In the genomic region with DNA sequence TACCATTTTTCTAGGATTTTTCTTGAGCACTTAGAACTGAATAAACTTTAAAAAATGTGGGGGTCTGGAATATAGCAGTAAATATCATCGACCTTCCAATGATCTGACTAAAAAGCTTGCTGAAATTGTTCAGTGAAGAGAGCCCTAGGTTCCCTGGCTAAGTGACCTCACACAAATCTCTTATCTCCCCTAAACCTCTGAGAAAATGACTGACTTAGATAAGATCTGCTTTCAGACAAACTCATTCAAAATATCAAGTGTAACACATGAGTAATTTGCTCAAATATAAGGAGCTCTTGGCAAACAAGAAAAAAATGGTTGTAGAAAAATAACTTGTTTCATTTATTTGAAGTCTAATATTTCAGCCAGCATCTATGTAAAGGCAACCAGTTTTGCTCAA, we compare ENCODE assay signal across 19 cellular contexts.
A peak's percentile ranks its signal among the peaks of the same experiment; 100 is the strongest.
DNase-seq lines count a peak whose midpoint lies in the region; ATAC-seq and TF ChIP-seq lines count a peak whose summit lies in the region.
"Had no signal": no experiment of that assay in that cellular context is flagged by ENCODE, and none has a peak within 500 bp of the region (broad histone marks: within the 10 kb centered on the region; RNA-seq: fewer than 3 reads in every experiment).

No MANE protein-coding gene starts in this region.

- DNase-seq in SK-N-SH: no peak
- DNase-seq in RPMI7951 (ENCODE audit: low read depth): peak; percentile 16
- DNase-seq in fibroblast of the aortic adventitia (ENCODE audit: low read depth): peak; percentile 21
- no peak for DNase-seq in SW 1271 (lab: John Stamatoyannopoulos, UW)
- DNase-seq in AG08395 (ENCODE audit: low spot score): no peak
- DNase-seq: Calu3, DMS153, KBM-7, MM.1S, NCI-H2029, NCI-H446, NCI-H524 treated with DMSO at 0.1 percent for 48 hours, NCI-H774, SHP77 had no signal

- no peaks in the 10 kb centered on the region for H3K79me2 ChIP-seq in SK-N-SH (ENCODE audit: insufficient read depth)

- CTCF ChIA-PET in SK-N-SH (lab: Yijun Ruan, JAX): interaction anchor here (1.6 to 1.7 kb wide), 2 partner anchors 9 to 13 kb away, joined by 4 to 5 read pairs; no protein-coding TSS in a partner anchor

- no peaks in the 10 kb centered on the region for H3F3A ChIP-seq in SK-N-SH (replicated peaks; ENCODE audit: insufficient read depth)

- H3K27ac ChIP-seq in SK-N-SH (ENCODE audit: low read depth in 2 of 2, low read length in 1 of 2): no peak overlapping the region; a peak in 1 of 4 replicates
- peak overlapping the region; percentile 75 for H3K27ac ChIP-seq in mesodermal cell (ENCODE audit: low read depth, low read length, severe bottlenecking)
- H3K27ac ChIP-seq: 22Rv1, RWPE1 had no signal

- H2AFZ ChIP-seq in SK-N-SH (ENCODE audit: low read depth): no peak overlapping the region

- no peaks in the 10 kb centered on the region for H3K9me3 ChIP-seq in SK-N-SH
- no peaks in the 10 kb centered on the region for H3K9me3 ChIP-seq in mesodermal cell (ENCODE audit: control insufficient read depth, low read length)

- ATAC-seq in SK-N-SH treated with all-trans-retinoic acid at 6 μM for 48 hours (no peak; the same call in 2 of the 3 replicates), HG02642 (IDR thresholded peaks at IDR 0.05; ENCODE audit: poor library complexity, unreplicated experiment) (no peak)

- no peak overlapping the region for H3K9ac ChIP-seq in SK-N-SH

- H3K4me2 ChIP-seq in SK-N-SH: no peak overlapping the region

- WGBS in SK-N-SH (ENCODE audit: low lambda C conversion rate): 39% methylated on average over 1 of the region's 1 CpG
- WGBS in mesodermal cell (ENCODE audit: insufficient coverage in 2 of 2), 2 experiments: no CpG with 5 or more reads among the region's 1 CpG

- H3K9me2 ChIP-seq in SK-N-SH: no peaks in the 10 kb centered on the region

- TF ChIP-seq RAD21 in SK-N-SH (IDR thresholded peaks at IDR 0.05; ENCODE audit: low read length): no peak

- H3K36me3 ChIP-seq in SK-N-SH (replicated peaks in 1 of 2; ENCODE audit: control insufficient read depth in 1 of 2, insufficient read depth in 2 of 2, low read length in 1 of 2): no peaks in the 10 kb centered on the region
- H3K36me3 ChIP-seq in mesodermal cell (ENCODE audit: control insufficient read depth, insufficient read depth, low read length): no peaks in the 10 kb centered on the region

- POLR2A ChIA-PET in SK-N-SH (lab: Yijun Ruan, JAX): no interaction called here

- H3K4me1 ChIP-seq in SK-N-SH (ENCODE audit: control insufficient read depth in 1 of 2, insufficient read depth in 2 of 2, low read depth in 1 of 2, low read length in 1 of 2): peaks cover 0 to 9% of the 10 kb centered on the region in 2 experiments; a peak in 1 of 4 replicates
- H3K4me1 ChIP-seq in mesodermal cell (ENCODE audit: control insufficient read depth, insufficient read depth, low read length, poor library complexity, severe bottlenecking): peaks cover 18% of the 10 kb centered on the region

- TF ChIP-seq CTCF in SK-N-SH (IDR thresholded peaks at IDR 0.05) (no peak), fibroblast of the aortic adventitia (IDR thresholded peaks at IDR 0.05; ENCODE audit: insufficient read depth, low read length) (no peak)

- no peak for TF ChIP-seq EP300 in SK-N-SH (IDR thresholded peaks at IDR 0.05; ENCODE audit: borderline replicate concordance in 1 of 2, low read depth in 1 of 2, low read length in 1 of 2)

- no peaks in the 10 kb centered on the region for H3K27me3 ChIP-seq in SK-N-SH (ENCODE audit: insufficient read depth)

- no peaks in the 10 kb centered on the region for H4K20me1 ChIP-seq in SK-N-SH (ENCODE audit: insufficient read depth)

- no peak overlapping the region for H3K4me3 ChIP-seq in SK-N-SH (ENCODE audit: low read depth in 2 of 2, low read length in 1 of 2)
- H3K4me3 ChIP-seq in fibroblast of the aortic adventitia (ENCODE audit: low read depth, low read length): no peak overlapping the region
- H3K4me3 ChIP-seq in mesodermal cell (ENCODE audit: extremely low read depth, insufficient read depth, low read length, poor library complexity, severe bottlenecking): no peak overlapping the region

TF ChIP-seq in SK-N-SH, 30 proteins besides CTCF, POLR2A, EP300 and RAD21 (continues in another document):
- no peak for TF ChIP-seq REST (IDR thresholded peaks at IDR 0.05; ENCODE audit: low read depth, low read length)
- TF ChIP-seq USF2 (IDR thresholded peaks at IDR 0.05; ENCODE audit: borderline replicate concordance, low read depth, low read length): no peak
- TF ChIP-seq NRF1 (IDR thresholded peaks at IDR 0.05; ENCODE audit: low read depth, low read length): no peak
- no peak for TF ChIP-seq MXI1 (IDR thresholded peaks at IDR 0.05; ENCODE audit: low read depth, low read length)
- TF ChIP-seq CHD2 (IDR thresholded peaks at IDR 0.05; ENCODE audit: low read length, partially characterized antibody): no peak
- TF ChIP-seq SMC3 (IDR thresholded peaks at IDR 0.05; ENCODE audit: low read depth, low read length): no peak
- TF ChIP-seq ELF1 (IDR thresholded peaks at IDR 0.05): no peak

TF ChIP-seq in SK-N-SH treated with all-trans-retinoic acid at 6 μM for 48 hours, 23 proteins besides CTCF, POLR2A, EP300 and RAD21:
- TF ChIP-seq ZFP30 (CRISPR knock-in tag; IDR thresholded peaks at IDR 0.05): no peak
- no peak for TF ChIP-seq ZC3H10 (CRISPR knock-in tag; IDR thresholded peaks at IDR 0.05)
- no peak for TF ChIP-seq BACH2 (CRISPR knock-in tag; IDR thresholded peaks at IDR 0.05; ENCODE audit: borderline replicate concordance)
- no peak for TF ChIP-seq CSDC2 (CRISPR knock-in tag; IDR thresholded peaks at IDR 0.05)
- no peak for TF ChIP-seq OSR1 (CRISPR knock-in tag; IDR thresholded peaks at IDR 0.05)
- TF ChIP-seq ISL1 (CRISPR knock-in tag; IDR thresholded peaks at IDR 0.05): no peak
- no peak for TF ChIP-seq TOX (CRISPR knock-in tag; IDR thresholded peaks at IDR 0.05; ENCODE audit: borderline replicate concordance)
- no peak for TF ChIP-seq TCF4 (CRISPR knock-in tag; IDR thresholded peaks at IDR 0.05; ENCODE audit: borderline replicate concordance)
- TF ChIP-seq ESRRG (CRISPR knock-in tag; IDR thresholded peaks at IDR 0.05): no peak
- TF ChIP-seq RARB (CRISPR knock-in tag; IDR thresholded peaks at IDR 0.05): no peak
- TF ChIP-seq ZNF565 (CRISPR knock-in tag; conservative IDR thresholded peaks at IDR 0.05; ENCODE audit: low read depth): no peak
- TF ChIP-seq GLIS3 (CRISPR knock-in tag; IDR thresholded peaks at IDR 0.05): no peak
- no peak for TF ChIP-seq ZNF70 (CRISPR knock-in tag; IDR thresholded peaks at IDR 0.05)
- TF ChIP-seq, protein P1, sequence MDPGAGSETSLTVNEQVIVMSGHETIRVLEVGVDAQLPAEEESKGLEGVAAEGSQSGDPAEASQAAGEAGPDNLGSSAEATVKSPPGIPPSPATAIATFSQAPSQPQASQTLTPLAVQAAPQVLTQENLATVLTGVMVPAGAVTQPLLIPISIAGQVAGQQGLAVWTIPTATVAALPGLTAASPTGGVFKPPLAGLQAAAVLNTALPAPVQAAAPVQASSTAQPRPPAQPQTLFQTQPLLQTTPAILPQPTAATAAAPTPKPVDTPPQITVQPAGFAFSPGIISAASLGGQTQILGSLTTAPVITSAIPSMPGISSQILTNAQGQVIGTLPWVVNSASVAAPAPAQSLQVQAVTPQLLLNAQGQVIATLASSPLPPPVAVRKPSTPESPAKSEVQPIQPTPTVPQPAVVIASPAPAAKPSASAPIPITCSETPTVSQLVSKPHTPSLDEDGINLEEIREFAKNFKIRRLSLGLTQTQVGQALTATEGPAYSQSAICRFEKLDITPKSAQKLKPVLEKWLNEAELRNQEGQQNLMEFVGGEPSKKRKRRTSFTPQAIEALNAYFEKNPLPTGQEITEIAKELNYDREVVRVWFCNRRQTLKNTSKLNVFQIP (CRISPR knock-in tag; IDR thresholded peaks at IDR 0.05; ENCODE audit: borderline replicate concordance, low read depth): no peak
- no peak for TF ChIP-seq ARNTL (CRISPR knock-in tag; IDR thresholded peaks at IDR 0.05; ENCODE audit: borderline replicate concordance, low read depth)
- no peak for TF ChIP-seq SNAI2 (CRISPR knock-in tag; IDR thresholded peaks at IDR 0.05)
- TF ChIP-seq, protein P2, sequence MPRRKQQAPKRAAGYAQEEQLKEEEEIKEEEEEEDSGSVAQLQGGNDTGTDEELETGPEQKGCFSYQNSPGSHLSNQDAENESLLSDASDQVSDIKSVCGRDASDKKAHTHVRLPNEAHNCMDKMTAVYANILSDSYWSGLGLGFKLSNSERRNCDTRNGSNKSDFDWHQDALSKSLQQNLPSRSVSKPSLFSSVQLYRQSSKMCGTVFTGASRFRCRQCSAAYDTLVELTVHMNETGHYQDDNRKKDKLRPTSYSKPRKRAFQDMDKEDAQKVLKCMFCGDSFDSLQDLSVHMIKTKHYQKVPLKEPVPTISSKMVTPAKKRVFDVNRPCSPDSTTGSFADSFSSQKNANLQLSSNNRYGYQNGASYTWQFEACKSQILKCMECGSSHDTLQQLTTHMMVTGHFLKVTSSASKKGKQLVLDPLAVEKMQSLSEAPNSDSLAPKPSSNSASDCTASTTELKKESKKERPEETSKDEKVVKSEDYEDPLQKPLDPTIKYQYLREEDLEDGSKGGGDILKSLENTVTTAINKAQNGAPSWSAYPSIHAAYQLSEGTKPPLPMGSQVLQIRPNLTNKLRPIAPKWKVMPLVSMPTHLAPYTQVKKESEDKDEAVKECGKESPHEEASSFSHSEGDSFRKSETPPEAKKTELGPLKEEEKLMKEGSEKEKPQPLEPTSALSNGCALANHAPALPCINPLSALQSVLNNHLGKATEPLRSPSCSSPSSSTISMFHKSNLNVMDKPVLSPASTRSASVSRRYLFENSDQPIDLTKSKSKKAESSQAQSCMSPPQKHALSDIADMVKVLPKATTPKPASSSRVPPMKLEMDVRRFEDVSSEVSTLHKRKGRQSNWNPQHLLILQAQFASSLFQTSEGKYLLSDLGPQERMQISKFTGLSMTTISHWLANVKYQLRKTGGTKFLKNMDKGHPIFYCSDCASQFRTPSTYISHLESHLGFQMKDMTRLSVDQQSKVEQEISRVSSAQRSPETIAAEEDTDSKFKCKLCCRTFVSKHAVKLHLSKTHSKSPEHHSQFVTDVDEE (CRISPR knock-in tag; IDR thresholded peaks at IDR 0.05): no peak

Comparison
In these comparisons a context has a peak if more than half of its experiments do, and no peak if none do; other contexts are left out.
1. DNase-seq: peak in RPMI7951 (single experiment) and fibroblast of the aortic adventitia (single experiment); none in SK-N-SH (single experiment), SW 1271 (0 of 2) and AG08395 (single experiment).